Comparison of ENCODE assay signal across 8 cellular contexts in genomic region chr16:74297296-74297665, GRCh38. TPM values are rescaled to one million over a fixed set of nuclear protein-coding genes. Genes with fewer than 3 reads are reported as not detected.
DNase-seq lines count a peak whose midpoint lies in the region; ATAC-seq and TF ChIP-seq lines count a peak whose summit lies in the region.

No MANE protein-coding gene starts in this region.

- no peaks in the 10 kb centered on the region for H3K27me3 ChIP-seq in right lobe of liver

- H3K27ac ChIP-seq in caudate nucleus (ENCODE audit: low read depth, low read length) (peak overlapping the region; percentile 98), right lobe of liver (peak overlapping the region; percentile 83 to 95 (median 91))

- intact Hi-C loops in right lobe of liver (cut with DNase I): no loop called here

- peaks cover 0 to 21% (median 7%) of the 10 kb centered on the region in 4 donors for H3K4me1 ChIP-seq in right lobe of liver

- peak; percentile 45 for ATAC-seq in HG02938 (IDR thresholded peaks at IDR 0.05; ENCODE audit: unreplicated experiment)
- peak in 3 of 4 donors; percentile 3 to 40 (median 25) for ATAC-seq in right lobe of liver
- no peak for ATAC-seq in GM18909 (IDR thresholded peaks at IDR 0.05; ENCODE audit: poor library complexity, unreplicated experiment)

- peak overlapping the region; percentile 75 to 98 (median 84) for H3K4me3 ChIP-seq in right lobe of liver

- WGBS in right lobe of liver (ENCODE audit: insufficient coverage, low coverage, low lambda C conversion rate, missing lambda C conversion rate): 0% methylated on average over 16 of the region's 16 CpGs

- TF ChIP-seq POLR2A in right lobe of liver (IDR thresholded peaks at IDR 0.05): no peak

- DNase-seq in GM13977 (ENCODE audit: low spot score): peak; percentile 37
- DNase-seq in T-helper 2 cell: peak in 3 of 5 experiments; percentile 8 to 67 (median 11)
- peak in 5 of 61 donors; percentile 11 to 46 (median 18) for DNase-seq in caudate nucleus (lab: John Stamatoyannopoulos, UW)
- DNase-seq in right lobe of liver: peak in 1 of 3 donors; percentile 29
- DNase-seq in stimulated activated CD8-positive, alpha-beta memory T cell treated with anti-CD3 and anti-CD28 coated beads, Interleukin-7, amount 100 ng/mL, for 24 hours (ENCODE audit: low read depth): peak; percentile 15
- no peak for DNase-seq in NCI-H187 (lab: John Stamatoyannopoulos, UW)

- H3K9me3 ChIP-seq in right lobe of liver: no peaks in the 10 kb centered on the region

- no peak for TF ChIP-seq CTCF in GM13977 (IDR thresholded peaks at IDR 0.05; ENCODE audit: extremely low read depth, insufficient read depth, missing control alignments)
- no peak for TF ChIP-seq CTCF in right lobe of liver (IDR thresholded peaks at IDR 0.05)

- in situ Hi-C loops in GM13977 (cut with MboI; ENCODE audit: low pct_unique_long_range_greater_than_20kb, low sequenced_read_pairs, unreplicated experiment): no loop called here

- peaks cover 0 to 32% (median 18%) of the 10 kb centered on the region in 4 donors for H3K36me3 ChIP-seq in right lobe of liver

RNA-seq across cellular contexts. Expression of gene PSMD7, which starts 0.7 kb away (rescaled TPM):
- 10 to 100 TPM; 39.2 to 53.3 (median 45.2) TPM for total RNA-seq in right lobe of liver

Comparison
In these comparisons a context has a peak if more than half of its experiments do, and no peak if none do; other contexts are left out.
1. DNase-seq: peak in GM13977 (single experiment), T-helper 2 cell (3 of 5) and stimulated activated CD8-positive, alpha-beta memory T cell treated with anti-CD3 and anti-CD28 coated beads, Interleukin-7, amount 100 ng/mL, for 24 hours (single experiment); none in NCI-H187 (0 of 2).